ENCODE assay signal across 24 cellular contexts in genomic region chr9:99101812-99102211, GRCh38.
"Had no signal": no experiment of that assay in that cellular context is flagged by ENCODE, and none has a peak within 500 bp of the region (broad histone marks: within the 10 kb centered on the region; RNA-seq: fewer than 3 reads in every experiment).

No MANE protein-coding gene starts in this region.

- FAIRE-seq: bronchial epithelial cell, TTC549 had no signal

- H3K4me3 ChIP-seq: adrenal gland, SK-N-MC had no signal

- H3K9ac ChIP-seq: KMS-11 had no signal

- ATAC-seq: activated CD8-positive, alpha-beta T cell treated with anti-CD3 and anti-CD28 coated beads for 36 hours; activated naive CD4-positive, alpha-beta T cell treated with anti-CD3 and anti-CD28 coated beads, Interleukin-2, amount 50 U/mL, for 72 hours; Panc1 had no signal

- H3K27me3 ChIP-seq: adrenal gland had no signal

- H3K36me3 ChIP-seq: adrenal gland had no signal

- DNase-seq: activated CD4-positive, alpha-beta T cell treated with anti-CD3 and anti-CD28 coated beads, Interleukin-2, amount 10 ng/mL, durations not matched to agents 24 days and 14 days; activated CD4-positive, alpha-beta T cell treated with anti-CD3 and anti-CD28 coated beads, Interleukin-2, amount 50 U/mL, for 4 hours; activated CD8-positive, alpha-beta T cell treated with anti-CD3 and anti-CD28 coated beads for 36 hours; activated gamma-delta T cell treated with Interleukin-2 at 50 U/mL for 16 hours; activated naive CD4-positive, alpha-beta T cell treated with anti-CD3 and anti-CD28 coated beads for 36 hours; activated T-cell treated with anti-CD3 and anti-CD28 coated beads, Interleukin-2, amount 50 U/mL, for 24 hours; adrenal gland; caudate nucleus; MM.1S; MV-4-11; NCI-H1092; NCI-H1436 treated with DMSO at 0.1 percent for 48 hours; NCI-H1694 treated with DMSO at 0.1 percent for 48 hours; NCI-H2029; NCI-H345; NCI-H524 treated with DMSO at 0.1 percent for 48 hours; Right ventricle myocardium superior had no signal

- H3K27ac ChIP-seq: adrenal gland, KMS-11, RWPE1, SK-N-MC had no signal

- H3K9me3 ChIP-seq: adrenal gland had no signal

- H3K4me2 ChIP-seq: KMS-11 had no signal
